ENCODE assay signal across 22 cellular contexts in genomic region chr6:54700158-54700557, GRCh38.
A peak's percentile ranks its signal among the peaks of the same experiment; 100 is the strongest.
DNase-seq lines count a peak whose midpoint lies in the region; ATAC-seq, FAIRE-seq and TF ChIP-seq lines count a peak whose summit lies in the region.
"Had no signal": no experiment of that assay in that cellular context is flagged by ENCODE, and none has a peak within 500 bp of the region (broad histone marks: within the 10 kb centered on the region; RNA-seq: fewer than 3 reads in every experiment).

No MANE protein-coding gene starts in this region.

- TF ChIP-seq CTCF in foreskin keratinocyte (conservative IDR thresholded peaks at IDR 0.05) = no peak
- TF ChIP-seq CTCF in pancreas (IDR thresholded peaks at IDR 0.05) = no peak

- no peak overlapping the region for H4K5ac ChIP-seq in mesendoderm (ENCODE audit: low read length)

- DNase-seq in RCC 7860 (ENCODE audit: low spot score) (peak; percentile 34), foreskin keratinocyte (peak; percentile 43 to 70), pancreas (no peak), activated T-cell treated with anti-CD3 and anti-CD28 coated beads for 4 hours (no peak), mesendoderm (no peak), aorta (no peak)
- no peak for DNase-seq in activated CD8-positive, alpha-beta memory T cell treated with anti-CD3 and anti-CD28 coated beads, Interleukin-2, amount 50 U/mL, for 48 hours
- DNase-seq: ACHN, AML-193, GM23248, HCEC 1CT, Karpas-422, MG63, NCI-H1048, NCI-H1436 treated with DMSO at 0.1 percent for 48 hours, NCI-H2029, NCI-H345, NCI-H524 treated with DMSO at 0.1 percent for 48 hours, PC-9 had no signal

- no peak overlapping the region for H3K4ac ChIP-seq in mesendoderm (ENCODE audit: low read depth, low read length)

- H3K79me2 ChIP-seq in mesendoderm (ENCODE audit: control insufficient read depth, insufficient read depth, low read length) = no peaks in the 10 kb centered on the region

- no peak overlapping the region for H2AK5ac ChIP-seq in mesendoderm (ENCODE audit: low read length)

- no peak overlapping the region for H3K56ac ChIP-seq in mesendoderm (ENCODE audit: low read length)

- H3K36me3 ChIP-seq in pancreas (no peaks in the 10 kb centered on the region), mesendoderm (ENCODE audit: control insufficient read depth, insufficient read depth, low read length) (no peaks in the 10 kb centered on the region), aorta (ENCODE audit: control insufficient read depth in 1 of 2, insufficient read depth in 2 of 2, low read length in 1 of 2) (no peaks in the 10 kb centered on the region)
- H3K36me3 ChIP-seq: MG63, SJSA1 had no signal

- H3K4me2 ChIP-seq in mesendoderm (ENCODE audit: low read length) = no peak overlapping the region

- H3K27ac ChIP-seq in foreskin keratinocyte (peak overlapping the region; percentile 91), pancreas (no peak overlapping the region), mesendoderm (ENCODE audit: low read depth, low read length) (no peak overlapping the region), aorta (ENCODE audit: low read depth in 1 of 2, low read length in 2 of 2) (no peak overlapping the region)
- H3K27ac ChIP-seq: C4-2B, GM23248, SJSA1 had no signal

- peaks cover 18% of the 10 kb centered on the region for H3K4me1 ChIP-seq in foreskin keratinocyte
- no peaks in the 10 kb centered on the region for H3K4me1 ChIP-seq in pancreas
- no peaks in the 10 kb centered on the region for H3K4me1 ChIP-seq in mesendoderm (ENCODE audit: control insufficient read depth, low read depth, low read length)
- no peaks in the 10 kb centered on the region for H3K4me1 ChIP-seq in aorta (ENCODE audit: control insufficient read depth in 1 of 2, insufficient read depth in 2 of 2, low read length in 2 of 2)
- H3K4me1 ChIP-seq: SJSA1 had no signal

- intact Hi-C loops in pancreas (cut with DNase I) (no loop called here), aorta (cut with DNase I) (no loop called here)

- H4K8ac ChIP-seq in mesendoderm (ENCODE audit: low read depth, low read length) = no peak overlapping the region

- H3K9me3 ChIP-seq in pancreas (no peaks in the 10 kb centered on the region), aorta (ENCODE audit: control insufficient read depth, low read length) (no peaks in the 10 kb centered on the region)
- H3K9me3 ChIP-seq: MG63, SJSA1 had no signal

- no peak overlapping the region for H2BK15ac ChIP-seq in mesendoderm (replicated peaks; ENCODE audit: low read depth)

- no peaks in the 10 kb centered on the region for H3K27me3 ChIP-seq in foreskin keratinocyte
- no peaks in the 10 kb centered on the region for H3K27me3 ChIP-seq in pancreas
- no peaks in the 10 kb centered on the region for H3K27me3 ChIP-seq in mesendoderm (ENCODE audit: insufficient read depth, low read length, poor library complexity)
- H3K27me3 ChIP-seq in aorta (ENCODE audit: control insufficient read depth in 1 of 2, insufficient read depth in 2 of 2, low read length in 1 of 2) = no peaks in the 10 kb centered on the region
- H3K27me3 ChIP-seq: MG63, SJSA1 had no signal

- ATAC-seq in foreskin keratinocyte = peak; percentile 43
- ATAC-seq in pancreas = peak in 3 of 4 donors; percentile 29 to 69 (median 39)
- ATAC-seq in aorta (ENCODE audit: low FRiP score) = no peak

- no peak overlapping the region for H2BK120ac ChIP-seq in mesendoderm (ENCODE audit: low read depth, low read length)

- H3K23ac ChIP-seq in mesendoderm (ENCODE audit: low read length) = no peak overlapping the region

- H3K79me1 ChIP-seq in mesendoderm (ENCODE audit: low read length) = no peaks in the 10 kb centered on the region

- FAIRE-seq in RCC 7860 (lab: Jason Lieb, UNC) (peak; percentile 65), pancreas (lab: Jason Lieb, UNC) (no peak)
- FAIRE-seq: G401.6 had no signal

- 53 to 55% methylated on average over 2 of the region's 2 CpGs for WGBS in pancreas, 2 donors
- WGBS in mesendoderm (ENCODE audit: extremely low coverage, insufficient coverage, low lambda C conversion rate) = no CpG with 5 or more reads among the region's 2 CpGs
- WGBS in aorta, 2 donors = 62 to 67% methylated on average over 2 of the region's 2 CpGs

- no peak overlapping the region for H3K9ac ChIP-seq in mesendoderm (ENCODE audit: low read length)
- H3K9ac ChIP-seq: GM23248 had no signal

- H3K4me3 ChIP-seq in pancreas = no peak overlapping the region
- no peak overlapping the region for H3K4me3 ChIP-seq in mesendoderm (ENCODE audit: low read length)
- no peak overlapping the region for H3K4me3 ChIP-seq in aorta (ENCODE audit: low read length in 2 of 2)
- H3K4me3 ChIP-seq: GM23248, MG63, PC-9, SJSA1 had no signal

- no peak overlapping the region for H2BK5ac ChIP-seq in mesendoderm (ENCODE audit: low read length)

- no peak overlapping the region for H3K18ac ChIP-seq in mesendoderm (ENCODE audit: low read length)

Comparison
In these comparisons a context has a peak if more than half of its experiments do, and no peak if none do; other contexts are left out.
1. DNase-seq: peak in RCC 7860 (single experiment) and foreskin keratinocyte (2 of 2); none in pancreas (0 of 6), activated T-cell treated with anti-CD3 and anti-CD28 coated beads for 4 hours (single experiment), mesendoderm (single experiment), aorta (0 of 2) and activated CD8-positive, alpha-beta memory T cell treated with anti-CD3 and anti-CD28 coated beads, Interleukin-2, amount 50 U/mL, for 48 hours (single experiment).